In the genomic region with DNA sequence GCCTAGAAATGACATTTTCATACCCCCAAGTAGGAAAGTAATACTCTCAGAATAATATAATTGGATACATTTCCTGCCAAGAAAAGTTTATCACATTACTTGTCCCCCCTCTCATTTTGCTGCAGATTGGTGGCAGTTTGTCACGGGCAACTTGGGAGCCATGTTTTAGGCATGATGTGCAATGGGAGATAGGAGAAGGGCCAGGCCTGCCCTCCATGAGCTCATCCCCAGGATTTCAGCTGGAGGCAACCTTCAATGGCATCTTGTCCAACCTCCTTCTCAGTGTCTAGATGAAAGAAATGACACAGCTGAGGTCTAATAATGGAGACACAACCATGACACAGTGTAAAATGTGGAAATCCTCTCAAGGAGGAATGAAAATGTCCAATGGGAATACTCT, we compare ENCODE assay signal across 19 cellular contexts. TPM values are rescaled to one million over a fixed set of nuclear protein-coding genes. Genes with fewer than 3 reads are reported as not detected.
"Had no signal": no experiment of that assay in that cellular context is flagged by ENCODE, and none has a peak within 500 bp of the region (broad histone marks: within the 10 kb centered on the region; RNA-seq: fewer than 3 reads in every experiment).

No MANE protein-coding gene starts in this region.

- H3K4me2 ChIP-seq: hepatocyte had no signal

- H3K4me3 ChIP-seq: colonic mucosa, hepatocyte, tibial nerve had no signal

- H2AFZ ChIP-seq: hepatocyte, parathyroid adenoma had no signal

- H3K36me3 ChIP-seq: brain microvascular endothelial cell, colonic mucosa, tibial nerve had no signal

- H3K79me2 ChIP-seq: hepatocyte, parathyroid adenoma had no signal

- H3K27me3 ChIP-seq: brain microvascular endothelial cell, colonic mucosa, hepatocyte, tibial nerve had no signal

- H3K27ac ChIP-seq: brain microvascular endothelial cell, colonic mucosa, hepatocyte, parathyroid adenoma, tibial nerve had no signal

- H3K9me3 ChIP-seq: colonic mucosa, tibial nerve had no signal

- DNase-seq: activated B cell treated with CpG ODN at 0.5 μM for 24 hours; activated CD4-positive, alpha-beta memory T cell treated with anti-CD3 and anti-CD28 coated beads for 36 hours; activated CD4-positive, alpha-beta T cell treated with anti-CD3 and anti-CD28 coated beads for 4 hours; activated CD8-positive, alpha-beta memory T cell treated with anti-CD3 and anti-CD28 coated beads, Interleukin-2, amount 10 ng/mL, durations not matched to agents 7 days and 5 days; activated naive CD4-positive, alpha-beta T cell; activated naive CD8-positive, alpha-beta T cell treated with anti-CD3 and anti-CD28 coated beads, Interleukin-2, amount 10 ng/mL, durations not matched to agents 7 days and 5 days; activated T-cell treated with anti-CD3 and anti-CD28 coated beads, Interleukin-2, amount 50 U/mL, for 1 hour; anterior cingulate cortex; brain microvascular endothelial cell; colonic mucosa; midbrain; stimulated activated naive CD4-positive, alpha-beta T cell; T-cell; T-helper 9 cell had no signal

- H3K9ac ChIP-seq: parathyroid adenoma had no signal

- H3K4me1 ChIP-seq: colonic mucosa, parathyroid adenoma, tibial nerve had no signal

- ATAC-seq: activated CD8-positive, alpha-beta memory T cell treated with anti-CD3 and anti-CD28 coated beads, Interleukin-2, amount 10 ng/mL, durations not matched to agents 7 days and 5 days; activated T-helper 17 cell treated with anti-CD3 and anti-CD28 coated beads, Interleukin-2, amount 50 U/mL, for 72 hours; SK-N-SH treated with all-trans-retinoic acid at 6 μM for 48 hours; T-cell had no signal

RNA-seq across cellular contexts. Expression of a gene that starts 11.4 kb away (rescaled TPM):
- total RNA-seq: activated CD8-positive, alpha-beta memory T cell treated with anti-CD3 and anti-CD28 coated beads, Interleukin-2, amount 10 ng/mL, durations not matched to agents 7 days and 5 days had no signal
